26 cellular contexts compared by ENCODE assay signal in genomic region chr1:78104322-78104721, GRCh38. TPM values are rescaled to one million over a fixed set of nuclear protein-coding genes. Genes with fewer than 3 reads are reported as not detected.
DNase-seq lines count a peak whose midpoint lies in the region; ATAC-seq and TF ChIP-seq lines count a peak whose summit lies in the region.
"Had no signal": no experiment of that assay in that cellular context is flagged by ENCODE, and none has a peak within 500 bp of the region (broad histone marks: within the 10 kb centered on the region; RNA-seq: fewer than 3 reads in every experiment).

No MANE protein-coding gene starts in this region.

- H3K27ac Mint-ChIP-seq in MCF 10A (ENCODE audit: low read depth, unreplicated experiment) = peak overlapping the region; percentile 25
- H3K27ac Mint-ChIP-seq: natural killer cell treated with Interleukin-12 subunit alpha and Interleukin-12 subunit beta and Interleukin-15 and Interleukin-18, amount 100 ng/mL, for 72 hours had no signal

- ATAC-seq in SK-N-SH treated with all-trans-retinoic acid at 6 μM for 48 hours (peak; percentile 12; the same call in 1 of the 3 replicates), GM21786 (IDR thresholded peaks at IDR 0.05; ENCODE audit: unreplicated experiment) (no peak), HG03439 (IDR thresholded peaks at IDR 0.05; ENCODE audit: unreplicated experiment) (no peak)
- ATAC-seq: natural killer cell treated with Interleukin-12 subunit alpha and Interleukin-12 subunit beta and Interleukin-15 and Interleukin-18, amount 100 ng/mL, for 72 hours had no signal

- H3K9me3 Mint-ChIP-seq in MCF 10A (ENCODE audit: unreplicated experiment) = no peaks in the 10 kb centered on the region
- H3K9me3 Mint-ChIP-seq: natural killer cell treated with Interleukin-12 subunit alpha and Interleukin-12 subunit beta and Interleukin-15 and Interleukin-18, amount 100 ng/mL, for 72 hours had no signal

- POLR2A ChIA-PET in MCF 10A (lab: Yijun Ruan, JAX) = interaction anchor here (0.6 to 1.2 kb wide), 3 partner anchors 33 to 99 kb away, joined by 3 to 5 read pairs (median 4); no protein-coding TSS in a partner anchor

- H3K36me3 ChIP-seq in breast epithelium (no peaks in the 10 kb centered on the region), fibroblast of lung (ENCODE audit: control insufficient read depth, insufficient read depth, low read length) (no peaks in the 10 kb centered on the region)
- H3K36me3 ChIP-seq: spleen had no signal

- H2AFZ ChIP-seq in fibroblast of lung (ENCODE audit: low read length) = no peak overlapping the region

- BruUV-seq in MCF 10A (replicated peaks; lab: Mats Ljungman, UMichigan) = no TSS peak

- no peaks in the 10 kb centered on the region for H4K20me1 ChIP-seq in fibroblast of lung (ENCODE audit: control insufficient read depth, extremely low read depth, insufficient read depth, low read length)

- H3K4me2 ChIP-seq in fibroblast of lung (ENCODE audit: extremely low read depth, insufficient read depth, low read length) = no peak overlapping the region

- CTCF ChIA-PET in MCF 10A (lab: Yijun Ruan, JAX) = interaction anchor here (0.5 to 2.1 kb wide), 4 partner anchors 9 to 547 kb away, joined by 3 to 8 read pairs (median 3); no protein-coding TSS in a partner anchor

- H3K4me3 Mint-ChIP-seq in MCF 10A (ENCODE audit: unreplicated experiment) = no peak overlapping the region
- H3K4me3 Mint-ChIP-seq: natural killer cell treated with Interleukin-12 subunit alpha and Interleukin-12 subunit beta and Interleukin-15 and Interleukin-18, amount 100 ng/mL, for 72 hours had no signal

- H3K27ac ChIP-seq in breast epithelium (no peak overlapping the region), fibroblast of lung (ENCODE audit: insufficient read depth, low read length) (no peak overlapping the region)
- H3K27ac ChIP-seq: 22Rv1, psoas muscle had no signal

- peaks cover 9% of the 10 kb centered on the region for H3K4me1 Mint-ChIP-seq in MCF 10A (ENCODE audit: insufficient read depth, unreplicated experiment)

- H3K9ac ChIP-seq in fibroblast of lung (ENCODE audit: insufficient read depth, low read length) = no peak overlapping the region

- no peak overlapping the region for H3K4me3 ChIP-seq in breast epithelium
- H3K4me3 ChIP-seq in fibroblast of lung (replicated peaks in 1 of 4; ENCODE audit: control extremely low read depth in 1 of 4, insufficient read depth in 1 of 4, low read depth in 3 of 4, low read length in 4 of 4) = no peak overlapping the region
- H3K4me3 ChIP-seq: psoas muscle, spleen had no signal

- H3K79me2 ChIP-seq in fibroblast of lung (ENCODE audit: control insufficient read depth, insufficient read depth, low read length) = no peaks in the 10 kb centered on the region

- TF ChIP-seq CTCF in MCF 10A (IDR thresholded peaks at IDR 0.05; ENCODE audit: unreplicated experiment) = no peak
- TF ChIP-seq CTCF in breast epithelium (IDR thresholded peaks at IDR 0.05) = no peak
- TF ChIP-seq CTCF in fibroblast of lung (conservative IDR thresholded peaks at IDR 0.05 in 1 of 2, IDR thresholded peaks at IDR 0.05 in 1 of 2; ENCODE audit: low read depth in 1 of 2, low read length in 2 of 2) = no peak

- DNase-seq in MCF 10A (ENCODE audit: unreplicated experiment) (no peak), breast epithelium (ENCODE audit: low spot score in 2 of 2) (no peak), fibroblast of lung (ENCODE audit: low read depth in 2 of 2) (peak; percentile 42 to 90), stromal cell of bone marrow (ENCODE audit: low read depth) (peak; percentile 62), NCI-H1417 treated with DMSO at 0.1 percent for 48 hours (lab: John Stamatoyannopoulos, UW) (no peak)
- DNase-seq: activated CD4-positive, alpha-beta T cell treated with anti-CD3 and anti-CD28 coated beads for 48 hours; C1 segment of cervical spinal cord; foreskin melanocyte; GF-D8; H7; KBM-7; mesendoderm; NCI-H1092 treated with DMSO at 0.1 percent for 48 hours; NCI-H2081; NK-92 treated with Interleukin-12 subunit alpha and Interleukin-12 subunit beta, amount 100 ng/mL, for 24 hours; psoas muscle; RPMI8226; spleen; substantia nigra; SW 1271 had no signal

- intact Hi-C loops in MCF 10A (cut with micrococcal nuclease) (no loop called here), breast epithelium (cut with DNase I; ENCODE audit: low total_unique reads) (no loop called here)

- H3K27me3 ChIP-seq in breast epithelium (no peaks in the 10 kb centered on the region), fibroblast of lung (ENCODE audit: control insufficient read depth, insufficient read depth, low read length) (no peaks in the 10 kb centered on the region)
- H3K27me3 ChIP-seq: spleen had no signal

- H3K9me3 ChIP-seq in breast epithelium (no peaks in the 10 kb centered on the region), fibroblast of lung (ENCODE audit: control insufficient read depth, insufficient read depth, low read depth, low read length) (no peaks in the 10 kb centered on the region)
- H3K9me3 ChIP-seq: psoas muscle, spleen had no signal

- TF ChIP-seq POLR2A in breast epithelium (IDR thresholded peaks at IDR 0.05) = no peak

- H3K4me1 ChIP-seq in breast epithelium = no peaks in the 10 kb centered on the region
- H3K4me1 ChIP-seq in fibroblast of lung (ENCODE audit: control insufficient read depth, extremely low read depth, insufficient read depth, low read length) = peaks cover 16% of the 10 kb centered on the region

- no peaks in the 10 kb centered on the region for H3K36me3 Mint-ChIP-seq in MCF 10A (ENCODE audit: insufficient read depth, unreplicated experiment)
- H3K36me3 Mint-ChIP-seq: natural killer cell treated with Interleukin-12 subunit alpha and Interleukin-12 subunit beta and Interleukin-15 and Interleukin-18, amount 100 ng/mL, for 72 hours had no signal

- no peaks in the 10 kb centered on the region for H3K27me3 Mint-ChIP-seq in MCF 10A (ENCODE audit: insufficient read depth, unreplicated experiment)

TF ChIP-seq in SK-N-SH treated with all-trans-retinoic acid at 6 μM for 48 hours, 23 proteins besides CTCF, POLR2A, EP300 and RAD21:
- TF ChIP-seq TCF4 (CRISPR knock-in tag; IDR thresholded peaks at IDR 0.05; ENCODE audit: borderline replicate concordance) = no peak
- no peak for TF ChIP-seq ZNF70 (CRISPR knock-in tag; IDR thresholded peaks at IDR 0.05)

RNA-seq across cellular contexts. Expression of gene GIPC2, which starts 58.6 kb away (rescaled TPM):
- total RNA-seq in MCF 10A (2022) (0.07 TPM in 1 of 2 replicates, not detected in the other), breast epithelium (1 to 10 TPM; 2.6 to 3.6 (median 2.6) TPM), fibroblast of lung (0.50 and 0.77 TPM in 2 replicates)
- 0.35 and 0.56 TPM in 2 replicates for polyA plus RNA-seq in fibroblast of lung
- 0.30 and 0.51 TPM in 2 replicates for polyA plus RNA-seq in fibroblast of lung (2012)
- polyA minus RNA-seq in fibroblast of lung (ENCODE audit: low replicate concordance) = not detected in 2 replicates
- total RNA-seq: natural killer cell treated with Interleukin-12 subunit alpha and Interleukin-12 subunit beta and Interleukin-15 and Interleukin-18, amount 100 ng/mL, for 72 hours; NCI-H460 had no signal

Comparison
In these comparisons a context has a peak if more than half of its experiments do, and no peak if none do; other contexts are left out.
1. DNase-seq: peak in fibroblast of lung (2 of 2) and stromal cell of bone marrow (single experiment); none in MCF 10A (single experiment), breast epithelium (0 of 2) and NCI-H1417 treated with DMSO at 0.1 percent for 48 hours (single experiment).